ENCODE assay signal across 8 cellular contexts in the genomic region with DNA sequence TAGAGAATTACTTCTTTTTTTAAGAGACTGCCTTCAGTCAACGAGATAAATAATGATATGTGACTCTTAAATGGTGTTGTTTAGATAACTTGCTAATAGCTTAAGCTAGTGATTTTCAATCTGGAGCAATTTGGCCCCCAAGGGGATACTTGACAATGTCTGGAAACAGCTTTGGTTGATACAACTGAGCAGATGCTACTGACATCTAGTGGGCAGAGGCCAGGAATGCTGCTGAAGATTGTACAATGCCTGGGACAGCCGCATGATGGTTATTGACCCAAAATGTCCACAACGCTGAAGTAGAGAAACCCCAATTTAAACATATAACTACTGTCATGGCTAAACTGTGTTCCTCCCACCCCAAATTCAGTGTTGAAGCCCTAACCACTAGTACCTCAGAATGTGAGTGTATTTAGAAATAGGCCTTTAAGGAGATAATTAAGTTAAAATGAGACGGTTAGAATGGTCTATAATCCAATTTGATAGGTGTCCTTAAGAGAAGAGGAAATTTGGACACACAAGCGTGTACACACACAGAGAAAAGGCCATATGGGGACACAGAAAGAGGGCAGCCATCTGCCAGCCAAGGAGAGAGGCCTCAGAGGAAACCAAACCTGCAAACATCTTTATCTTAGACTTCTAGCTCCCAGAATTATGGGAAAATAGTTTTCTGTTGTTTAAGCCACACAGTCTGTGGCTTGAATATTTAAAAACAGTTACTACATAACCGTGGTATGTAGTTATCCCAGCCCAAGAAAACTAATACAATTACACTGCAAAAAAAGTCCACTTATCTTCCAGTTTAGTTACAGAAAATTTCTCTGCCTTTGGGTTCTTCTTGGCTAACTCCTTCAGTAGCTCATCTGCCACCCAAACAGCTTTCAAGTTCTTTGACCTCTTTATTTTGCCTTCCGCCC. TPM values are rescaled to one million over a fixed set of nuclear protein-coding genes. Genes with fewer than 3 reads are reported as not detected.
A peak's percentile ranks its signal among the peaks of the same experiment; 100 is the strongest.
DNase-seq lines count a peak whose midpoint lies in the region; ATAC-seq lines count a peak whose summit lies in the region.

No MANE protein-coding gene starts in this region.

- CTCF ChIA-PET in activated CD4-positive, alpha-beta T cell treated with anti-CD3 and anti-CD28 coated beads, Interleukin-2, amount 10 ng/mL, durations not matched to agents 7 days and 5 days (lab: Charles Lee), result interaction anchor here (0.9 to 5.0 kb wide), 4 partner anchors 18 to 149 kb away, joined by 3 to 39 read pairs (median 4); partner anchors contain the start of genes DOP1A, RWDD2A and UBE3D

- WGBS in mesendoderm (ENCODE audit: extremely low coverage, insufficient coverage, low lambda C conversion rate), result no CpG with 5 or more reads among the region's 7 CpGs

- H3K79me2 ChIP-seq in mesendoderm (ENCODE audit: control insufficient read depth, insufficient read depth, low read length), result no peaks in the 10 kb centered on the region

- no peaks in the 10 kb centered on the region for H3K4me1 ChIP-seq in mesendoderm (ENCODE audit: control insufficient read depth, low read depth, low read length)

- no peak overlapping the region for H4K8ac ChIP-seq in mesendoderm (ENCODE audit: low read depth, low read length)

- no peak overlapping the region for H3K4me3 ChIP-seq in mesendoderm (ENCODE audit: low read length)

- no peak overlapping the region for H3K23ac ChIP-seq in mesendoderm (ENCODE audit: low read length)

- no peak overlapping the region for H3K27ac ChIP-seq in mesendoderm (ENCODE audit: low read depth, low read length)

- POLR2A ChIA-PET in activated CD4-positive, alpha-beta T cell treated with anti-CD3 and anti-CD28 coated beads, Interleukin-2, amount 10 ng/mL, durations not matched to agents 7 days and 5 days (lab: Charles Lee), result no interaction called here

- H3K18ac ChIP-seq in mesendoderm (ENCODE audit: low read length), result no peak overlapping the region

- ATAC-seq in GM19397 (IDR thresholded peaks at IDR 0.05; ENCODE audit: unreplicated experiment) (peak; percentile 99), HG03439 (IDR thresholded peaks at IDR 0.05; ENCODE audit: unreplicated experiment) (peak; percentile 98)
- ATAC-seq in stimulated activated naive CD8-positive, alpha-beta T cell treated with anti-CD3 and anti-CD28 coated beads, Interleukin-15, Interleukin-2, amounts not matched to agents 100 U/mL and 50 U/mL, for 24 hours, result peak; percentile 94

- H3K56ac ChIP-seq in mesendoderm (ENCODE audit: low read length), result no peak overlapping the region

- no peaks in the 10 kb centered on the region for H3K79me1 ChIP-seq in mesendoderm (ENCODE audit: low read length)

- no peaks in the 10 kb centered on the region for H3K9me3 Mint-ChIP-seq in activated CD4-positive, alpha-beta T cell treated with anti-CD3 and anti-CD28 coated beads, Interleukin-2, amount 10 ng/mL, durations not matched to agents 7 days and 5 days

- no peaks in the 10 kb centered on the region for H3K27me3 ChIP-seq in mesendoderm (ENCODE audit: insufficient read depth, low read length, poor library complexity)

- H2BK15ac ChIP-seq in mesendoderm (replicated peaks; ENCODE audit: low read depth), result no peak overlapping the region

- no peak overlapping the region for H2BK5ac ChIP-seq in mesendoderm (ENCODE audit: low read length)

- H3K9ac ChIP-seq in mesendoderm (ENCODE audit: low read length), result no peak overlapping the region

- peaks cover 18% of the 10 kb centered on the region for H3K27me3 Mint-ChIP-seq in activated CD4-positive, alpha-beta T cell treated with anti-CD3 and anti-CD28 coated beads, Interleukin-2, amount 10 ng/mL, durations not matched to agents 7 days and 5 days

- no peak overlapping the region for H2AK5ac ChIP-seq in mesendoderm (ENCODE audit: low read length)

- H3K27ac Mint-ChIP-seq in activated CD4-positive, alpha-beta T cell treated with anti-CD3 and anti-CD28 coated beads, Interleukin-2, amount 10 ng/mL, durations not matched to agents 7 days and 5 days, result no peak overlapping the region

- no peaks in the 10 kb centered on the region for H3K4me1 Mint-ChIP-seq in activated CD4-positive, alpha-beta T cell treated with anti-CD3 and anti-CD28 coated beads, Interleukin-2, amount 10 ng/mL, durations not matched to agents 7 days and 5 days

- no peak overlapping the region for H3K4me3 Mint-ChIP-seq in activated CD4-positive, alpha-beta T cell treated with anti-CD3 and anti-CD28 coated beads, Interleukin-2, amount 10 ng/mL, durations not matched to agents 7 days and 5 days

- H3K36me3 ChIP-seq in mesendoderm (ENCODE audit: control insufficient read depth, insufficient read depth, low read length), result no peaks in the 10 kb centered on the region

- H3K4ac ChIP-seq in mesendoderm (ENCODE audit: low read depth, low read length), result peak overlapping the region; percentile 36

- no peak overlapping the region for H4K5ac ChIP-seq in mesendoderm (ENCODE audit: low read length)

- no peaks in the 10 kb centered on the region for H3K36me3 Mint-ChIP-seq in activated CD4-positive, alpha-beta T cell treated with anti-CD3 and anti-CD28 coated beads, Interleukin-2, amount 10 ng/mL, durations not matched to agents 7 days and 5 days (ENCODE audit: low read depth)

- H3K4me2 ChIP-seq in mesendoderm (ENCODE audit: low read length), result no peak overlapping the region

- DNase-seq in D341Med (ENCODE audit: low spot score) (peak; percentile 69), NCI-H460 (ENCODE audit: extremely low read depth, low read depth) (peak; percentile 48), mesendoderm (peak; percentile 77)
- DNase-seq in activated CD4-positive, alpha-beta T cell treated with anti-CD3 and anti-CD28 coated beads, Interleukin-2, amount 10 ng/mL, durations not matched to agents 7 days and 5 days, result peak; percentile 65
- DNase-seq in effector CD8-positive, alpha-beta T cell (lab: John Stamatoyannopoulos, UW), result peak; percentile 7
- peak; percentile 47 for DNase-seq in stimulated activated naive CD8-positive, alpha-beta T cell treated with anti-CD3 and anti-CD28 coated beads, Interleukin-15, Interleukin-2, amounts not matched to agents 100 U/mL and 50 U/mL, for 24 hours

- no peak overlapping the region for H2BK120ac ChIP-seq in mesendoderm (ENCODE audit: low read depth, low read length)

RNA-seq across cellular contexts. Expression of gene RWDD2A, which starts 22.2 kb away (rescaled TPM):
- total RNA-seq in NCI-H460 (2014; rRNA removed; shearing (Covaris generic)), result 1.9 and 2.6 TPM in 2 replicates
- polyA plus RNA-seq in NCI-H460 (2014; cell fraction: nucleus; rRNA removed), result 2.6 and 4.2 TPM in 2 replicates
- 1 to 10 TPM; 1.4 to 1.6 TPM for total RNA-seq in activated CD4-positive, alpha-beta T cell treated with anti-CD3 and anti-CD28 coated beads, Interleukin-2, amount 10 ng/mL, durations not matched to agents 7 days and 5 days
- 1.8 TPM for polyA plus RNA-seq in mesendoderm (2013, experiment 1 of 2)
- 1.8 TPM for polyA plus RNA-seq in mesendoderm (2013, experiment 2 of 2)

RNA-seq across cellular contexts. Expression of gene PGM3, which starts 22.3 kb away (rescaled TPM):
- total RNA-seq in NCI-H460 (2014; rRNA removed; shearing (Covaris generic)), result 29.6 and 33.7 TPM in 2 replicates
- 16.8 and 48.1 TPM in 2 replicates for polyA plus RNA-seq in NCI-H460 (2014; cell fraction: nucleus; rRNA removed)
- total RNA-seq in activated CD4-positive, alpha-beta T cell treated with anti-CD3 and anti-CD28 coated beads, Interleukin-2, amount 10 ng/mL, durations not matched to agents 7 days and 5 days, result 10 to 100 TPM; 12.3 to 14.1 TPM
- 31.2 TPM for polyA plus RNA-seq in mesendoderm (2013, experiment 1 of 2)
- polyA plus RNA-seq in mesendoderm (2013, experiment 2 of 2), result 23.1 TPM

Comparison
In these comparisons a context has a peak if more than half of its experiments do, and no peak if none do; other contexts are left out.
1. DNase-seq: peak in every context shown above with its lines; median percentile 77 in mesendoderm; 69 in D341Med; 65 in activated CD4-positive, alpha-beta T cell treated with anti-CD3 and anti-CD28 coated beads, Interleukin-2, amount 10 ng/mL, durations not matched to agents 7 days and 5 days; 48 in NCI-H460; 47 in stimulated activated naive CD8-positive, alpha-beta T cell treated with anti-CD3 and anti-CD28 coated beads, Interleukin-15, Interleukin-2, amounts not matched to agents 100 U/mL and 50 U/mL, for 24 hours; 7 in effector CD8-positive, alpha-beta T cell.